Comparison of ENCODE assay signal across 1 cellular context in genomic region chr4:83535945-83536648, GRCh38.
TF ChIP-seq lines count a peak whose summit lies in the region.

GPAT3 (plus strand) TSS chr4:83536108; CDS start chr4:83536623, 515 bp downstream.

TF ChIP-seq in HepG2, 621 proteins besides CTCF, POLR2A, EP300 and RAD21 (continued from another document and continues in another):
- TF ChIP-seq AKNA (CRISPR knock-in tag; IDR thresholded peaks at IDR 0.05; ENCODE audit: borderline replicate concordance), result no peak
- peak; percentile 86 for TF ChIP-seq HIC2 (CRISPR knock-in tag; IDR thresholded peaks at IDR 0.05; ENCODE audit: low read depth)
- TF ChIP-seq ZNF556 (CRISPR knock-in tag; IDR thresholded peaks at IDR 0.05; ENCODE audit: borderline replicate concordance), result no peak
- TF ChIP-seq MIER2 (CRISPR knock-in tag; IDR thresholded peaks at IDR 0.05), result no peak
- 0 out of 2 replicates have a peak, but pooled peaks have one; percentile 29 for TF ChIP-seq FOXP4 (CRISPR knock-in tag; IDR thresholded peaks at IDR 0.05)
- no peak for TF ChIP-seq ZSCAN20 (CRISPR knock-in tag; IDR thresholded peaks at IDR 0.05; ENCODE audit: borderline replicate concordance)
- TF ChIP-seq ZNF713 (CRISPR knock-in tag; IDR thresholded peaks at IDR 0.05), result no peak
- TF ChIP-seq MAFK (conservative IDR thresholded peaks at IDR 0.05 in 1 of 2, IDR thresholded peaks at IDR 0.05 in 1 of 2; ENCODE audit: low read length in 2 of 2), result 0 out of 4 replicates have a peak, but pooled peaks of 1 of the 2 experiments have one; percentile 5
- TF ChIP-seq ZNF224 (CRISPR knock-in tag; IDR thresholded peaks at IDR 0.05), result no peak
- TF ChIP-seq TOE1 (CRISPR knock-in tag; IDR thresholded peaks at IDR 0.05), result no peak
- TF ChIP-seq ELF3 (CRISPR knock-in tag; IDR thresholded peaks at IDR 0.05), result 0 out of 2 replicates have a peak, but pooled peaks have one; percentile 36
- TF ChIP-seq CBX2 (IDR thresholded peaks at IDR 0.05; ENCODE audit: low read depth, low read length), result no peak
- no peak for TF ChIP-seq CBX2 (CRISPR knock-in tag; IDR thresholded peaks at IDR 0.05; ENCODE audit: low read depth)
- TF ChIP-seq CC2D1A (CRISPR knock-in tag; IDR thresholded peaks at IDR 0.05), result no peak
- TF ChIP-seq JUNB (CRISPR knock-in tag; IDR thresholded peaks at IDR 0.05; ENCODE audit: borderline replicate concordance), result 0 out of 2 replicates have a peak, but pooled peaks have one; percentile 35
- no peak for TF ChIP-seq ZNF780A (CRISPR knock-in tag; IDR thresholded peaks at IDR 0.05)
- no peak for TF ChIP-seq RFX3 (CRISPR knock-in tag; IDR thresholded peaks at IDR 0.05)
- no peak for TF ChIP-seq THAP8 (CRISPR knock-in tag; IDR thresholded peaks at IDR 0.05; ENCODE audit: borderline replicate concordance)
- TF ChIP-seq SSRP1 (CRISPR knock-in tag; IDR thresholded peaks at IDR 0.05), result no peak
- no peak; the same call in 1 of the 2 replicates for TF ChIP-seq HIVEP1 (CRISPR knock-in tag; IDR thresholded peaks at IDR 0.05)
- peak; percentile 50; the same call in 1 of the 2 replicates for TF ChIP-seq POLR2G (IDR thresholded peaks at IDR 0.05; ENCODE audit: low read depth, low read length)
- TF ChIP-seq ZNF3 (CRISPR knock-in tag; IDR thresholded peaks at IDR 0.05), result no peak
- TF ChIP-seq TAF15 (IDR thresholded peaks at IDR 0.05; ENCODE audit: low read depth, low read length, poor library complexity, severe bottlenecking), result no peak
- TF ChIP-seq ZSCAN22 (CRISPR knock-in tag; IDR thresholded peaks at IDR 0.05), result no peak
- TF ChIP-seq FOXM1 (CRISPR knock-in tag; IDR thresholded peaks at IDR 0.05), result no peak
- TF ChIP-seq ZNF350 (CRISPR knock-in tag; IDR thresholded peaks at IDR 0.05; ENCODE audit: borderline replicate concordance, low read depth), result 0 out of 2 replicates have a peak, but pooled peaks have one; percentile 27
- TF ChIP-seq ZNF260 (CRISPR knock-in tag; IDR thresholded peaks at IDR 0.05; ENCODE audit: borderline replicate concordance, low read depth), result no peak
- no peak for TF ChIP-seq GATA4 (IDR thresholded peaks at IDR 0.05; ENCODE audit: borderline replicate concordance, low read depth)
- no peak for TF ChIP-seq ZFYVE20 (CRISPR knock-in tag; IDR thresholded peaks at IDR 0.05; ENCODE audit: borderline replicate concordance, low read depth)
- peak; percentile 81 for TF ChIP-seq GABPB1 (CRISPR knock-in tag; IDR thresholded peaks at IDR 0.05)
- TF ChIP-seq GATAD2A (CRISPR knock-in tag; IDR thresholded peaks at IDR 0.05), result peak; percentile 10; the same call in 1 of the 2 replicates
- TF ChIP-seq ZNF230 (CRISPR knock-in tag; IDR thresholded peaks at IDR 0.05), result no peak
- no peak for TF ChIP-seq ZNF564 (CRISPR knock-in tag; IDR thresholded peaks at IDR 0.05)
- TF ChIP-seq ZNF703 (CRISPR knock-in tag; IDR thresholded peaks at IDR 0.05; ENCODE audit: borderline replicate concordance), result 0 out of 2 replicates have a peak, but pooled peaks have one; percentile 59
- no peak for TF ChIP-seq REPIN1 (CRISPR knock-in tag; IDR thresholded peaks at IDR 0.05; ENCODE audit: borderline replicate concordance, low read depth)
- no peak for TF ChIP-seq HHEX (CRISPR knock-in tag; IDR thresholded peaks at IDR 0.05)
- TF ChIP-seq GLI4 (CRISPR knock-in tag; IDR thresholded peaks at IDR 0.05; ENCODE audit: borderline replicate concordance), result no peak
- no peak for TF ChIP-seq E2F2 (CRISPR knock-in tag; IDR thresholded peaks at IDR 0.05; ENCODE audit: borderline replicate concordance)
- TF ChIP-seq ZNF670 (CRISPR knock-in tag; IDR thresholded peaks at IDR 0.05; ENCODE audit: borderline replicate concordance), result peak; percentile 35; the same call in 1 of the 2 replicates
- no peak for TF ChIP-seq ZNF143 (CRISPR knock-in tag; IDR thresholded peaks at IDR 0.05)
- no peak for TF ChIP-seq ZNF333 (CRISPR knock-in tag; IDR thresholded peaks at IDR 0.05; ENCODE audit: borderline replicate concordance)
- no peak for TF ChIP-seq ARNT2 (CRISPR knock-in tag; IDR thresholded peaks at IDR 0.05; ENCODE audit: low read depth)
- TF ChIP-seq ZNF761 (CRISPR knock-in tag; conservative IDR thresholded peaks at IDR 0.05), result no peak
- TF ChIP-seq PRDM4 (CRISPR knock-in tag; IDR thresholded peaks at IDR 0.05; ENCODE audit: borderline replicate concordance), result no peak
- no peak for TF ChIP-seq SKIL (CRISPR knock-in tag; IDR thresholded peaks at IDR 0.05; ENCODE audit: borderline replicate concordance)
- no peak for TF ChIP-seq HNRNPUL1 (IDR thresholded peaks at IDR 0.05; ENCODE audit: low read depth, low read length)
- TF ChIP-seq IKZF1 (IDR thresholded peaks at IDR 0.05), result no peak
- peak; percentile 28; the same call in 1 of the 2 replicates for TF ChIP-seq ISL2 (CRISPR knock-in tag; IDR thresholded peaks at IDR 0.05)
- TF ChIP-seq SRSF1 (optimal IDR thresholded peaks at IDR 0.05; ENCODE audit: low read depth, low read length), result no peak
- TF ChIP-seq RELA (CRISPR knock-in tag; IDR thresholded peaks at IDR 0.05), result no peak
- no peak for TF ChIP-seq FOXA1 (IDR thresholded peaks at IDR 0.05)
- peak; percentile 14; the same call in 1 of the 2 replicates for TF ChIP-seq FOXA1 (CRISPR knock-in tag; IDR thresholded peaks at IDR 0.05)
- TF ChIP-seq TFDP1 (CRISPR knock-in tag; IDR thresholded peaks at IDR 0.05; ENCODE audit: borderline replicate concordance), result peak; percentile 60; the same call in 1 of the 2 replicates
- no peak for TF ChIP-seq ERF (CRISPR knock-in tag; IDR thresholded peaks at IDR 0.05)
- no peak for TF ChIP-seq NFKBIZ (CRISPR knock-in tag; IDR thresholded peaks at IDR 0.05)
